Comparison of ENCODE assay signal across 8 cellular contexts in genomic region chr14:49770212-49770817, GRCh38. TPM values are rescaled to one million over a fixed set of nuclear protein-coding genes. Genes with fewer than 3 reads are reported as not detected.
DNase-seq lines count a peak whose midpoint lies in the region; ATAC-seq and TF ChIP-seq lines count a peak whose summit lies in the region.

No MANE protein-coding gene starts in this region.

- no peak overlapping the region for H2AFZ ChIP-seq in mesenchymal stem cell (ENCODE audit: low read depth, low read length)

- no peak for ATAC-seq in HG02588 (IDR thresholded peaks at IDR 0.05; ENCODE audit: unreplicated experiment)

- H3K23ac ChIP-seq in mesenchymal stem cell (ENCODE audit: low read length in 2 of 2), result no peak overlapping the region

- DNase-seq in AG09319 (ENCODE audit: extremely low read depth, low read depth), result peak; percentile 49
- peak; percentile 47 for DNase-seq in HK-2 (ENCODE audit: unreplicated experiment)
- DNase-seq in astrocyte of the hippocampus (ENCODE audit: low read depth, low spot score), result peak; percentile 53
- peak; percentile 34 for DNase-seq in mesenchymal stem cell
- DNase-seq in NCI-H1694 treated with DMSO at 0.1 percent for 48 hours (lab: John Stamatoyannopoulos, UW), result no peak
- no peak for DNase-seq in GF-D8 (lab: John Stamatoyannopoulos, UW)
- no peak for DNase-seq in epidermal melanocyte (ENCODE audit: insufficient read length, low spot score)

- peak overlapping the region in 1 of 2 experiments; percentile 99 for H3K4me3 ChIP-seq in mesenchymal stem cell (ENCODE audit: insufficient read depth in 1 of 2, low read depth in 1 of 2, low read length in 2 of 2)

- 91% methylated on average over 4 of the region's 4 CpGs for WGBS in mesenchymal stem cell

- H3K36me3 ChIP-seq in mesenchymal stem cell (ENCODE audit: control insufficient read depth in 1 of 2, insufficient read depth in 2 of 2, low read depth in 1 of 2, low read length in 2 of 2), result peaks cover 0 to 32% of the 10 kb centered on the region in 2 experiments

- no peak overlapping the region for H3K18ac ChIP-seq in mesenchymal stem cell (ENCODE audit: low read depth in 1 of 2, low read length in 2 of 2)

- no peak overlapping the region for H3K4ac ChIP-seq in mesenchymal stem cell (ENCODE audit: low read depth in 1 of 2, low read length in 2 of 2)

- H3K27ac ChIP-seq in mesenchymal stem cell (ENCODE audit: low read length, poor library complexity, severe bottlenecking), result peak overlapping the region; percentile 49

- H4K8ac ChIP-seq in mesenchymal stem cell (ENCODE audit: low read length), result no peak overlapping the region

- H3K9me3 ChIP-seq in mesenchymal stem cell (ENCODE audit: control insufficient read depth, low read length), result no peaks in the 10 kb centered on the region

- H2BK120ac ChIP-seq in mesenchymal stem cell (ENCODE audit: low read depth, low read length), result no peak overlapping the region

- H3K9ac ChIP-seq in mesenchymal stem cell (ENCODE audit: low read length), result peak overlapping the region; percentile 100

- no peak overlapping the region for H2BK5ac ChIP-seq in mesenchymal stem cell (ENCODE audit: low read depth, low read length, poor library complexity, severe bottlenecking)

- no peak for TF ChIP-seq CTCF in AG09319 (IDR thresholded peaks at IDR 0.05; ENCODE audit: low read depth, low read length)

- peaks cover 11% of the 10 kb centered on the region for H3K79me1 ChIP-seq in mesenchymal stem cell (replicated peaks; ENCODE audit: low read length, poor library complexity, severe bottlenecking)

- no peak overlapping the region for H2AK5ac ChIP-seq in mesenchymal stem cell (ENCODE audit: low read length, severe bottlenecking)

- H3K27me3 ChIP-seq in mesenchymal stem cell (ENCODE audit: control insufficient read depth in 1 of 2, insufficient read depth in 1 of 2, low read length in 2 of 2), result no peaks in the 10 kb centered on the region

- H3K14ac ChIP-seq in mesenchymal stem cell (ENCODE audit: low read length in 2 of 2), result no peak overlapping the region

- H2BK15ac ChIP-seq in mesenchymal stem cell (ENCODE audit: low read depth, poor library complexity, severe bottlenecking), result no peak overlapping the region

- no peak overlapping the region for H2BK12ac ChIP-seq in mesenchymal stem cell (ENCODE audit: low read length in 2 of 2)

- H3K4me1 ChIP-seq in mesenchymal stem cell (ENCODE audit: control insufficient read depth, insufficient read depth, low read depth, low read length), result peaks cover 17% of the 10 kb centered on the region

- no peak overlapping the region for H4K91ac ChIP-seq in mesenchymal stem cell (ENCODE audit: low read length)

- peak overlapping the region; percentile 60 for H3K4me2 ChIP-seq in mesenchymal stem cell (ENCODE audit: low read length, poor library complexity, severe bottlenecking)

RNA-seq across cellular contexts. Expression of gene KLHDC2, which starts 2.4 kb away (rescaled TPM):
- polyA plus RNA-seq in mesenchymal stem cell (2013, experiment 1 of 2), result 22.3 TPM
- 22.6 TPM for polyA plus RNA-seq in mesenchymal stem cell (2013, experiment 2 of 2)

Comparison
In these comparisons a context has a peak if more than half of its experiments do, and no peak if none do; other contexts are left out.
1. DNase-seq: peak in AG09319 (single experiment), HK-2 (single experiment), astrocyte of the hippocampus (single experiment) and mesenchymal stem cell (single experiment); none in NCI-H1694 treated with DMSO at 0.1 percent for 48 hours (single experiment), GF-D8 (single experiment) and epidermal melanocyte (single experiment).